8 cellular contexts compared by ENCODE assay signal in genomic region chr6:99612551-99613397, GRCh38. TPM values are rescaled to one million over a fixed set of nuclear protein-coding genes. Genes with fewer than 3 reads are reported as not detected.
A peak's percentile ranks its signal among the peaks of the same experiment; 100 is the strongest.
DNase-seq lines count a peak whose midpoint lies in the region; ATAC-seq and TF ChIP-seq lines count a peak whose summit lies in the region.

No MANE protein-coding gene starts in this region.

- intact Hi-C loops in heart right ventricle (cut with DNase I) (no loop called here), cardiac septum (cut with DNase I) (loop anchor here (10.0 kb wide), 1 partner anchor 852 kb away; the partner anchor contains the start of gene SIM1)

- ATAC-seq in heart right ventricle (peak in 3 of 8 donors; percentile 9 to 41 (median 35)), upper lobe of left lung (ENCODE audit: low FRiP score in 2 of 2) (peak in 1 of 2 donors; percentile 20)

- H3K9ac ChIP-seq in iPS-18a (ENCODE audit: low read length): no peak overlapping the region

- WGBS in heart right ventricle, 2 donors: 7 to 9% methylated on average over 55 of the region's 55 CpGs
- 16% methylated on average over 38 to 44 of the region's 55 CpGs for WGBS in upper lobe of left lung, 2 donors

- H3K36me3 ChIP-seq in heart right ventricle (no peaks in the 10 kb centered on the region), iPS-18a (ENCODE audit: control insufficient read depth, low read depth, low read length) (no peaks in the 10 kb centered on the region), upper lobe of left lung (no peaks in the 10 kb centered on the region)

- TF ChIP-seq EP300 in upper lobe of left lung (IDR thresholded peaks at IDR 0.05): no peak

- H3K9me3 ChIP-seq in heart right ventricle (no peaks in the 10 kb centered on the region), iPS-18a (ENCODE audit: control insufficient read depth, low read depth, low read length) (no peaks in the 10 kb centered on the region), upper lobe of left lung (no peaks in the 10 kb centered on the region)

- peaks cover 0 to 25% (median 20%) of the 10 kb centered on the region in 9 donors for H3K4me1 ChIP-seq in heart right ventricle
- peaks cover 9% of the 10 kb centered on the region for H3K4me1 ChIP-seq in iPS-18a (ENCODE audit: control insufficient read depth, low read depth, low read length)
- H3K4me1 ChIP-seq in upper lobe of left lung: peaks cover 21 to 28% (median 25%) of the 10 kb centered on the region in 4 donors

- H3K27ac ChIP-seq in heart right ventricle (no peak overlapping the region), iPS-18a (ENCODE audit: low read length) (no peak overlapping the region), upper lobe of left lung (no peak overlapping the region)

- TF ChIP-seq POLR2A in upper lobe of left lung (IDR thresholded peaks at IDR 0.05): no peak

- H3K27me3 ChIP-seq in heart right ventricle: peaks cover 46 to 100% (median 100%) of the 10 kb centered on the region in 7 donors
- peaks cover 100% of the 10 kb centered on the region for H3K27me3 ChIP-seq in iPS-18a (ENCODE audit: control insufficient read depth, insufficient read depth, low read length)
- H3K27me3 ChIP-seq in upper lobe of left lung: peaks cover 0 to 80% (median 29%) of the 10 kb centered on the region in 4 donors

- H3K4me3 ChIP-seq in heart right ventricle: peak overlapping the region in 9 of 10 donors; percentile 40 to 55 (median 45)
- H3K4me3 ChIP-seq in iPS-18a (ENCODE audit: low read length): peak overlapping the region; percentile 41
- H3K4me3 ChIP-seq in upper lobe of left lung: peak overlapping the region in 3 of 4 donors; percentile 41 to 57 (median 55)

- TF ChIP-seq CTCF in heart right ventricle (IDR thresholded peaks at IDR 0.05) (no peak), upper lobe of left lung (IDR thresholded peaks at IDR 0.05) (no peak)

- DNase-seq in heart right ventricle (no peak), cardiac septum (ENCODE audit: low spot score) (no peak), NCI-H2171 treated with DMSO at 0.1 percent for 48 hours (lab: John Stamatoyannopoulos, UW) (peak; percentile 69), upper lobe of left lung (peak in 1 of 2 donors; percentile 83), NAMALWA (ENCODE audit: low spot score) (no peak)
- DNase-seq in activated effector memory CD4-positive, alpha-beta T cell treated with Interleukin-2 at 50 U/mL for 16 hours: no peak
- DNase-seq in stimulated activated CD4-positive, alpha-beta T cell treated with anti-CD3 and anti-CD28 coated beads, Interleukin-4, amount 100 ng/mL, for 24 hours: no peak

RNA-seq across cellular contexts. Expression of gene PRDM13, which starts 6.1 kb away (rescaled TPM):
- total RNA-seq in heart right ventricle (not detected), cardiac septum (not detected), upper lobe of left lung (not detected)
- not detected for polyA plus RNA-seq in heart right ventricle

RNA-seq across cellular contexts. Expression of gene CCNC, which starts 44.3 kb away (rescaled TPM):
- total RNA-seq in heart right ventricle (10 to 100 TPM; 14.2 to 24.1 (median 18.6) TPM), cardiac septum (26.5 TPM), upper lobe of left lung (10 to 100 TPM; 22.3 to 73.4 (median 39.9) TPM)
- polyA plus RNA-seq in heart right ventricle: 10 to 100 TPM; 14.2 to 26.6 TPM
